13 cellular contexts compared by ENCODE assay signal in genomic region chr7:106417273-106417902, GRCh38.
DNase-seq lines count a peak whose midpoint lies in the region; ATAC-seq, FAIRE-seq and TF ChIP-seq lines count a peak whose summit lies in the region.
"Had no signal": no experiment of that assay in that cellular context is flagged by ENCODE, and none has a peak within 500 bp of the region (broad histone marks: within the 10 kb centered on the region; RNA-seq: fewer than 3 reads in every experiment).

No MANE protein-coding gene starts in this region.

- peaks cover 53% of the 10 kb centered on the region for H3K4me1 Mint-ChIP-seq in activated CD4-positive, alpha-beta memory T cell treated with anti-CD3 and anti-CD28 coated beads for 36 hours (ENCODE audit: low read depth)
- H3K4me1 Mint-ChIP-seq in activated CD4-positive, alpha-beta memory T cell treated with anti-CD3 and anti-CD28 coated beads, Interleukin-2, amount 10 ng/mL, durations not matched to agents 7 days and 5 days: peaks cover 28% of the 10 kb centered on the region
- H3K4me1 Mint-ChIP-seq: memory B cell had no signal

- H3K79me2 ChIP-seq in K562 (ENCODE audit: control insufficient read depth, insufficient read depth, low read length) (no peaks in the 10 kb centered on the region), keratinocyte (ENCODE audit: control insufficient read depth, insufficient read depth, low read length) (no peaks in the 10 kb centered on the region), GM23248 (ENCODE audit: insufficient read depth) (no peaks in the 10 kb centered on the region)

- H4K20me1 ChIP-seq in K562 (replicated peaks; ENCODE audit: control insufficient read depth, insufficient read depth, low read length): no peaks in the 10 kb centered on the region
- H4K20me1 ChIP-seq in keratinocyte (ENCODE audit: control insufficient read depth, extremely low read depth, insufficient read depth, low read length): no peaks in the 10 kb centered on the region
- no peaks in the 10 kb centered on the region for H4K20me1 ChIP-seq in GM23248 (ENCODE audit: insufficient read depth)

- no TSS peak for BruUV-seq in K562 (replicated peaks; lab: Mats Ljungman, UMichigan)

- H3K9me2 ChIP-seq in GM23248 (ENCODE audit: insufficient read depth): no peaks in the 10 kb centered on the region

- no peak for TF ChIP-seq EP300 in K562 (IDR thresholded peaks at IDR 0.05; ENCODE audit: low read length)
- TF ChIP-seq EP300 in upper lobe of left lung (IDR thresholded peaks at IDR 0.05): no peak

- DNase-seq in activated CD4-positive, alpha-beta memory T cell treated with anti-CD3 and anti-CD28 coated beads for 36 hours: peak; percentile 26
- no peak for DNase-seq in activated CD4-positive, alpha-beta memory T cell treated with anti-CD3 and anti-CD28 coated beads, Interleukin-2, amount 10 ng/mL, durations not matched to agents 7 days and 5 days
- DNase-seq in K562 (ENCODE audit: extremely low read depth in 1 of 4, low spot score in 3 of 4): no peak
- DNase-seq in keratinocyte (ENCODE audit: low read depth, low spot score): no peak
- no peak for DNase-seq in upper lobe of left lung
- no peak for DNase-seq in activated CD4-positive, alpha-beta T cell treated with anti-CD3 and anti-CD28 coated beads for 1 hour
- no peak for DNase-seq in GM23248
- DNase-seq: activated naive CD4-positive, alpha-beta T cell treated with Interleukin-2 at 50 U/mL for 16 hours; NCI-H1436 treated with DMSO at 0.1 percent for 48 hours; NCI-H748 treated with DMSO at 0.1 percent for 48 hours had no signal

- H3K9me3 ChIP-seq in K562 (replicated peaks; ENCODE audit: control insufficient read depth, insufficient read depth, low read depth, low read length): no peaks in the 10 kb centered on the region
- H3K9me3 ChIP-seq in keratinocyte (ENCODE audit: control insufficient read depth, low read depth, low read length): no peaks in the 10 kb centered on the region
- H3K9me3 ChIP-seq in upper lobe of left lung: peaks cover 0 to 8% (median 4%) of the 10 kb centered on the region in 4 donors
- no peaks in the 10 kb centered on the region for H3K9me3 ChIP-seq in GM23248 (ENCODE audit: low read depth)

- H3K27ac Mint-ChIP-seq in activated CD4-positive, alpha-beta memory T cell treated with anti-CD3 and anti-CD28 coated beads for 36 hours: no peak overlapping the region
- H3K27ac Mint-ChIP-seq in activated CD4-positive, alpha-beta memory T cell treated with anti-CD3 and anti-CD28 coated beads, Interleukin-2, amount 10 ng/mL, durations not matched to agents 7 days and 5 days: no peak overlapping the region
- H3K27ac Mint-ChIP-seq: memory B cell had no signal

- peaks cover 18% of the 10 kb centered on the region for H3K9me3 Mint-ChIP-seq in activated CD4-positive, alpha-beta memory T cell treated with anti-CD3 and anti-CD28 coated beads for 36 hours
- H3K9me3 Mint-ChIP-seq in activated CD4-positive, alpha-beta memory T cell treated with anti-CD3 and anti-CD28 coated beads, Interleukin-2, amount 10 ng/mL, durations not matched to agents 7 days and 5 days: peaks cover 12% of the 10 kb centered on the region

- 8% methylated on average over 6 of the region's 6 CpGs for WGBS in K562 (ENCODE audit: insufficient coverage, low coverage, missing lambda C conversion rate)
- 43 to 46% methylated on average over 4 to 6 of the region's 6 CpGs for WGBS in upper lobe of left lung, 2 donors
- WGBS in GM23248 (ENCODE audit: low coverage in 1 of 2, low lambda C conversion rate in 2 of 2, missing lambda C conversion rate in 2 of 2), 2 experiments: 54 to 58% methylated on average over 6 of the region's 6 CpGs

- peaks cover 7% of the 10 kb centered on the region for H3K27me3 Mint-ChIP-seq in activated CD4-positive, alpha-beta memory T cell treated with anti-CD3 and anti-CD28 coated beads for 36 hours
- peaks cover 3% of the 10 kb centered on the region for H3K27me3 Mint-ChIP-seq in activated CD4-positive, alpha-beta memory T cell treated with anti-CD3 and anti-CD28 coated beads, Interleukin-2, amount 10 ng/mL, durations not matched to agents 7 days and 5 days

- H2AFZ ChIP-seq in K562 (ENCODE audit: low read depth, low read length) (no peak overlapping the region), keratinocyte (ENCODE audit: control insufficient read depth, low read length) (no peak overlapping the region), GM23248 (no peak overlapping the region)

- POLR2A ChIA-PET in activated CD4-positive, alpha-beta memory T cell treated with anti-CD3 and anti-CD28 coated beads for 36 hours (lab: Charles Lee): interaction anchor here (1.0 to 1.5 kb wide), 3 partner anchors 12 to 139 kb away, joined by 3 to 4 read pairs (median 4); no protein-coding TSS in a partner anchor
- POLR2A ChIA-PET in activated CD4-positive, alpha-beta memory T cell treated with anti-CD3 and anti-CD28 coated beads, Interleukin-2, amount 10 ng/mL, durations not matched to agents 7 days and 5 days (lab: Charles Lee): no interaction called here
- POLR2A ChIA-PET in K562 (lab: Yijun Ruan, JAX): interaction anchor here (0.8 to 3.0 kb wide), 3 partner anchors 8 to 11 kb away, joined by 3 to 8 read pairs (median 3); no protein-coding TSS in a partner anchor

- no peak overlapping the region for H3K4me3 Mint-ChIP-seq in activated CD4-positive, alpha-beta memory T cell treated with anti-CD3 and anti-CD28 coated beads for 36 hours
- no peak overlapping the region for H3K4me3 Mint-ChIP-seq in activated CD4-positive, alpha-beta memory T cell treated with anti-CD3 and anti-CD28 coated beads, Interleukin-2, amount 10 ng/mL, durations not matched to agents 7 days and 5 days
- H3K4me3 Mint-ChIP-seq: memory B cell had no signal

- H3K27ac ChIP-seq in K562 (ENCODE audit: extremely low read depth, low read depth, low read length): no peak overlapping the region
- no peak overlapping the region for H3K27ac ChIP-seq in keratinocyte (ENCODE audit: control insufficient read depth, insufficient read depth, low read length)
- H3K27ac ChIP-seq in upper lobe of left lung: peak overlapping the region; percentile 37 to 93 (median 87)
- H3K27ac ChIP-seq in GM23248: no peak overlapping the region

- H3K27me3 ChIP-seq in K562 (ENCODE audit: control insufficient read depth in 2 of 2, insufficient read depth in 2 of 2, low read length in 2 of 2): no peaks in the 10 kb centered on the region
- H3K27me3 ChIP-seq in keratinocyte (ENCODE audit: control insufficient read depth, extremely low read depth, insufficient read depth, low read length): no peaks in the 10 kb centered on the region
- no peaks in the 10 kb centered on the region for H3K27me3 ChIP-seq in upper lobe of left lung
- no peaks in the 10 kb centered on the region for H3K27me3 ChIP-seq in GM23248 (replicated peaks; ENCODE audit: insufficient read depth)

- H3K9ac ChIP-seq in K562 (ENCODE audit: insufficient read depth in 1 of 2, low read depth in 2 of 2, low read length in 2 of 2) (no peak overlapping the region), keratinocyte (ENCODE audit: control insufficient read depth, extremely low read depth, insufficient read depth, low read length) (no peak overlapping the region), GM23248 (no peak overlapping the region)

- ATAC-seq in K562: no peak
- ATAC-seq in upper lobe of left lung (ENCODE audit: low FRiP score in 2 of 2): no peak
- no peak for ATAC-seq in GM21529 (IDR thresholded peaks at IDR 0.05; ENCODE audit: unreplicated experiment)

- FAIRE-seq in K562 (lab: Jason Lieb, UNC) (no peak), keratinocyte (lab: Jason Lieb, UNC) (peak; percentile 70)
- FAIRE-seq: endometrium had no signal

- TF ChIP-seq CTCF in K562 (IDR thresholded peaks at IDR 0.05 in 2 of 3, conservative IDR thresholded peaks at IDR 0.05 in 1 of 3; ENCODE audit: insufficient read depth in 2 of 3, low read depth in 1 of 3, low read length in 3 of 3): no peak
- no peak for TF ChIP-seq CTCF in keratinocyte (optimal IDR thresholded peaks at IDR 0.05 in 1 of 3, IDR thresholded peaks at IDR 0.05 in 1 of 3, conservative IDR thresholded peaks at IDR 0.05 in 1 of 3; ENCODE audit: extremely low read depth in 1 of 3, insufficient read depth in 2 of 3, low read length in 3 of 3)
- no peak for TF ChIP-seq CTCF in upper lobe of left lung (IDR thresholded peaks at IDR 0.05)

- TF ChIP-seq RAD21 in K562 (CRISPR knock-in tag; conservative IDR thresholded peaks at IDR 0.05 in 1 of 2, IDR thresholded peaks at IDR 0.05 in 1 of 2): no peak

- H3K9me1 ChIP-seq in K562 (ENCODE audit: control insufficient read depth, insufficient read depth, low read length) (no peaks in the 10 kb centered on the region), keratinocyte (ENCODE audit: control insufficient read depth, extremely low read depth, insufficient read depth, low read length) (no peaks in the 10 kb centered on the region)

- H3K36me3 Mint-ChIP-seq in activated CD4-positive, alpha-beta memory T cell treated with anti-CD3 and anti-CD28 coated beads for 36 hours: peaks cover 13% of the 10 kb centered on the region
- H3K36me3 Mint-ChIP-seq in activated CD4-positive, alpha-beta memory T cell treated with anti-CD3 and anti-CD28 coated beads, Interleukin-2, amount 10 ng/mL, durations not matched to agents 7 days and 5 days (ENCODE audit: low read depth): peaks cover 9% of the 10 kb centered on the region

- H3K4me3 ChIP-seq in K562 (no peak overlapping the region), keratinocyte (ENCODE audit: control insufficient read depth in 2 of 3, extremely low read depth in 1 of 3, insufficient read depth in 2 of 3, low read depth in 1 of 3, low read length in 3 of 3) (no peak overlapping the region), upper lobe of left lung (no peak overlapping the region), GM23248 (no peak overlapping the region)

- H3K4me2 ChIP-seq in K562 (ENCODE audit: insufficient read depth, low read length) (no peak overlapping the region), keratinocyte (ENCODE audit: control insufficient read depth, extremely low read depth, insufficient read depth, low read depth, low read length) (peak overlapping the region; percentile 30), GM23248 (ENCODE audit: unreplicated experiment) (no peak overlapping the region)

- H3K4me1 ChIP-seq in K562 (replicated peaks in 1 of 2; ENCODE audit: control insufficient read depth in 2 of 2, insufficient read depth in 2 of 2, low read length in 2 of 2) (no peaks in the 10 kb centered on the region), keratinocyte (ENCODE audit: control insufficient read depth, extremely low read depth, insufficient read depth, low read length) (peaks cover 40% of the 10 kb centered on the region), upper lobe of left lung (peaks cover 43 to 53% (median 48%) of the 10 kb centered on the region in 4 donors), GM23248 (ENCODE audit: insufficient read depth) (peaks cover 19% of the 10 kb centered on the region)

- dilution Hi-C loops in keratinocyte (cut with MboI; ENCODE audit: extremely low pct_ligation_motif_present, low sequenced_read_pairs): no loop called here

- peaks cover 18% of the 10 kb centered on the region for H3F3A ChIP-seq in GM23248 (ENCODE audit: insufficient read depth)

- in situ Hi-C loops in K562 (cut with MboI) (no loop called here), GM23248 (cut with MboI) (no loop called here)

- intact Hi-C loops in activated CD4-positive, alpha-beta memory T cell treated with anti-CD3 and anti-CD28 coated beads for 36 hours (cut with micrococcal nuclease): no loop called here
- intact Hi-C loops in K562 (cut with micrococcal nuclease): no loop called here

- no peak for TF ChIP-seq POLR2A in K562 (conservative IDR thresholded peaks at IDR 0.05)
- no peak for TF ChIP-seq POLR2A in upper lobe of left lung (IDR thresholded peaks at IDR 0.05)

- CTCF ChIA-PET in activated CD4-positive, alpha-beta memory T cell treated with anti-CD3 and anti-CD28 coated beads for 36 hours (lab: Charles Lee): no interaction called here
- CTCF ChIA-PET in activated CD4-positive, alpha-beta memory T cell treated with anti-CD3 and anti-CD28 coated beads, Interleukin-2, amount 10 ng/mL, durations not matched to agents 7 days and 5 days (lab: Charles Lee): no interaction called here
- CTCF ChIA-PET in K562 (lab: Yijun Ruan, JAX; ENCODE audit: low intra/inter-chr PET ratio): no interaction called here

- no peaks in the 10 kb centered on the region for H3K36me3 ChIP-seq in K562 (ENCODE audit: control insufficient read depth, insufficient read depth, low read length)
- H3K36me3 ChIP-seq in keratinocyte (ENCODE audit: control insufficient read depth in 2 of 2, extremely low read depth in 1 of 2, insufficient read depth in 2 of 2, low read length in 2 of 2): no peaks in the 10 kb centered on the region
- H3K36me3 ChIP-seq in upper lobe of left lung: no peaks in the 10 kb centered on the region
- H3K36me3 ChIP-seq in GM23248 (ENCODE audit: low read depth): no peaks in the 10 kb centered on the region

Comparison
In these comparisons a context has a peak if more than half of its experiments do, and no peak if none do; other contexts are left out.
1. H3K27ac ChIP-seq: peak in upper lobe of left lung (4 of 4); none in K562 (single experiment), keratinocyte (single experiment) and GM23248 (single experiment).